Comparison of ENCODE assay signal across 21 cellular contexts in the genomic region with DNA sequence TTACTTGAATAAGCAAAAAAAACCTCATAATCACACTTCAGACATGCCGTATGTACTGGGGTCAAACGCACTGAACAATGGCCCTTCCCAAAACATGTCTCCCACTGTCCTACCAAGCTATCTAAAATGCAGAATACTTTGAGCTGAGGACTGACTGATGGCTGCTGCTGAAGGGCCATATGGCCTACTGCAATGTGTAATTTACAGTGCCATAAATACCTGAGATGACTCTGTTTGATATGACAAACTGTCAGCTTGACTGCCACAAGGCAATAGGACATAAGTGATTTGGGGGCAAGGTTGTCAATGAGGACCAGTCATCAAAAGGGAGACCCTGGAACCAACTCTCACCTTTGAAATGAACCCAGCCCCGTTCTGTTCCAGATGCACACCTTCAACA.
DNase-seq lines count a peak whose midpoint lies in the region; ATAC-seq, FAIRE-seq and TF ChIP-seq lines count a peak whose summit lies in the region.
"Had no signal": no experiment of that assay in that cellular context is flagged by ENCODE, and none has a peak within 500 bp of the region (broad histone marks: within the 10 kb centered on the region; RNA-seq: fewer than 3 reads in every experiment).

No MANE protein-coding gene starts in this region.

- H3K9me3 ChIP-seq in CD4-positive, alpha-beta T cell (ENCODE audit: control insufficient read depth, low read length): no peaks in the 10 kb centered on the region
- H3K9me3 ChIP-seq in GM12878 (replicated peaks; ENCODE audit: control insufficient read depth, insufficient read depth, low read length) (no peaks in the 10 kb centered on the region; the same call in 1 of the 3 replicates), mucosa of descending colon (no peaks in the 10 kb centered on the region)
- H3K9me3 ChIP-seq: A549 had no signal

- H3K4me3 Mint-ChIP-seq in activated T-cell treated with anti-CD3 and anti-CD28 coated beads, Interleukin-2, amount 50 U/mL, for 24 hours: no peak overlapping the region
- no peak overlapping the region for H3K4me3 Mint-ChIP-seq in activated T-cell treated with anti-CD3 and anti-CD28 coated beads, Interleukin-2, amount 50 U/mL, for 4 hours
- no peak overlapping the region for H3K4me3 Mint-ChIP-seq in CD4-positive, alpha-beta T cell
- H3K4me3 Mint-ChIP-seq: CD4-positive, alpha-beta memory T cell had no signal

- FAIRE-seq in GM12878 (lab: Jason Lieb, UNC): peak; percentile 38
- FAIRE-seq in GM12891 (lab: Jason Lieb, UNC): no peak
- FAIRE-seq: A549, GM12892, GM18507 had no signal

- H2AFZ ChIP-seq in GM12878 (ENCODE audit: control insufficient read depth, low read depth, low read length): no peak overlapping the region
- H2AFZ ChIP-seq: GM23248 had no signal

- no TSS peak for BruUV-seq in GM12878 (replicated peaks; lab: Mats Ljungman, UMichigan)

- no peaks in the 10 kb centered on the region for H3K27me3 Mint-ChIP-seq in activated T-cell treated with anti-CD3 and anti-CD28 coated beads, Interleukin-2, amount 50 U/mL, for 24 hours
- no peaks in the 10 kb centered on the region for H3K27me3 Mint-ChIP-seq in activated T-cell treated with anti-CD3 and anti-CD28 coated beads, Interleukin-2, amount 50 U/mL, for 4 hours (ENCODE audit: low read depth)
- H3K27me3 Mint-ChIP-seq in CD4-positive, alpha-beta T cell: no peaks in the 10 kb centered on the region
- H3K27me3 Mint-ChIP-seq: CD4-positive, alpha-beta memory T cell had no signal

- H3K36me3 Mint-ChIP-seq in activated T-cell treated with anti-CD3 and anti-CD28 coated beads, Interleukin-2, amount 50 U/mL, for 24 hours (ENCODE audit: low read depth): peaks cover 82% of the 10 kb centered on the region
- peaks cover 50% of the 10 kb centered on the region for H3K36me3 Mint-ChIP-seq in activated T-cell treated with anti-CD3 and anti-CD28 coated beads, Interleukin-2, amount 50 U/mL, for 4 hours (ENCODE audit: insufficient read depth)
- peaks cover 75% of the 10 kb centered on the region for H3K36me3 Mint-ChIP-seq in CD4-positive, alpha-beta T cell (ENCODE audit: low read depth)

- CTCF ChIA-PET in CD4-positive, alpha-beta T cell (lab: Charles Lee): no interaction called here
- CTCF ChIA-PET in GM12878 (lab: Yijun Ruan, JAX): interaction anchor here (1.4 to 2.3 kb wide), 3 partner anchors 8 to 21 kb away, joined by 3 to 6 read pairs (median 3); no protein-coding TSS in a partner anchor

- WGBS in GM12878 (ENCODE audit: insufficient coverage, insufficient replicate concordance, low lambda C conversion rate, missing lambda C conversion rate): 83% methylated on average over 3 of the region's 3 CpGs

- no peak overlapping the region for H3K4me3 ChIP-seq in GM12878
- H3K4me3 ChIP-seq in mucosa of descending colon: no peak overlapping the region
- H3K4me3 ChIP-seq: A549, GM23248 had no signal

- H3K27me3 ChIP-seq in CD4-positive, alpha-beta T cell (ENCODE audit: control insufficient read depth, insufficient read depth, low read length): no peaks in the 10 kb centered on the region
- no peaks in the 10 kb centered on the region for H3K27me3 ChIP-seq in GM12878 (replicated peaks in 1 of 2; ENCODE audit: control insufficient read depth in 2 of 2, insufficient read depth in 2 of 2, low read length in 1 of 2)

- no peak for TF ChIP-seq RAD21 in GM12878 (IDR thresholded peaks at IDR 0.05; ENCODE audit: insufficient read depth, low read depth, low read length)

- DNase-seq in activated T-cell treated with anti-CD3 and anti-CD28 coated beads, Interleukin-2, amount 50 U/mL, for 24 hours: no peak
- no peak for DNase-seq in activated T-cell treated with anti-CD3 and anti-CD28 coated beads, Interleukin-2, amount 50 U/mL, for 4 hours
- no peak for DNase-seq in CD4-positive, alpha-beta T cell
- DNase-seq in GM12878 (ENCODE audit: low read depth, low spot score) (no peak), mucosa of descending colon (no peak), GM12891 (ENCODE audit: insufficient read length, low spot score) (no peak)
- DNase-seq: AML-193; CD4-positive, alpha-beta memory T cell; DMS 273 treated with DMSO at 0.1 percent for 48 hours; DMS53; DND-41; EL; GM23248; HCEC 1CT had no signal

- no peak for ATAC-seq in activated T-cell treated with anti-CD3 and anti-CD28 coated beads, Interleukin-2, amount 50 U/mL, for 4 hours
- ATAC-seq in CD4-positive, alpha-beta T cell (ENCODE audit: poor library complexity): no peak
- ATAC-seq in GM12878 (no peak), mucosa of descending colon (peak; percentile 51), HG02973 (IDR thresholded peaks at IDR 0.05; ENCODE audit: unreplicated experiment) (no peak)
- ATAC-seq: A549 had no signal

- H3K9ac ChIP-seq in GM12878 (ENCODE audit: control insufficient read depth, insufficient read depth, low read length): no peak overlapping the region
- H3K9ac ChIP-seq: GM23248 had no signal

- H3K4me2 ChIP-seq in GM12878 (ENCODE audit: control insufficient read depth, insufficient read depth): no peak overlapping the region
- H3K4me2 ChIP-seq: A549 had no signal

- no peaks in the 10 kb centered on the region for H4K20me1 ChIP-seq in GM12878 (ENCODE audit: control insufficient read depth, insufficient read depth)

- H3K36me3 ChIP-seq in GM12878 (ENCODE audit: control insufficient read depth in 2 of 2, insufficient read depth in 2 of 2, low read length in 1 of 2) (peaks cover 18 to 27% of the 10 kb centered on the region in 2 experiments), mucosa of descending colon (ENCODE audit: low read depth) (peaks cover 4% of the 10 kb centered on the region)

- no peak for TF ChIP-seq CTCF in CD4-positive, alpha-beta T cell (IDR thresholded peaks at IDR 0.05)
- TF ChIP-seq CTCF in GM12878 (IDR thresholded peaks at IDR 0.05 in 2 of 3, conservative IDR thresholded peaks at IDR 0.05 in 1 of 3; ENCODE audit: control insufficient read depth in 2 of 3, extremely low read depth in 1 of 3, insufficient read depth in 1 of 3, low read depth in 3 of 3, low read length in 3 of 3): no peak
- no peak for TF ChIP-seq CTCF in mucosa of descending colon (IDR thresholded peaks at IDR 0.05)

- in situ Hi-C loops in GM12878 (cut with MboI): no loop called here

- peaks cover 2% of the 10 kb centered on the region for H3K9me3 Mint-ChIP-seq in activated T-cell treated with anti-CD3 and anti-CD28 coated beads, Interleukin-2, amount 50 U/mL, for 24 hours
- H3K9me3 Mint-ChIP-seq in activated T-cell treated with anti-CD3 and anti-CD28 coated beads, Interleukin-2, amount 50 U/mL, for 4 hours: no peaks in the 10 kb centered on the region
- H3K9me3 Mint-ChIP-seq in CD4-positive, alpha-beta T cell: no peaks in the 10 kb centered on the region

- POLR2A ChIA-PET in CD4-positive, alpha-beta T cell (lab: Charles Lee): no interaction called here
- POLR2A ChIA-PET in GM12878 (lab: Charles Lee): no interaction called here

- intact Hi-C loops in CD4-positive, alpha-beta T cell (cut with DNase I, micrococcal nuclease): no loop called here
- intact Hi-C loops in GM12878 (cut with micrococcal nuclease; ENCODE audit: unreplicated experiment) (no loop called here), mucosa of descending colon (cut with DNase I, micrococcal nuclease) (no loop called here)

- H3K4me1 ChIP-seq in GM12878 (ENCODE audit: control insufficient read depth, insufficient read depth, low read length) (no peaks in the 10 kb centered on the region), mucosa of descending colon (ENCODE audit: low read depth) (no peaks in the 10 kb centered on the region)
- H3K4me1 ChIP-seq: A549 had no signal

- H3K79me2 ChIP-seq in GM12878 (ENCODE audit: control insufficient read depth, insufficient read depth, low read length): no peaks in the 10 kb centered on the region

- SMC1A ChIA-PET in GM12878 (lab: Charles Lee; ENCODE audit: uncharacterized antibody, unreplicated experiment): no interaction called here

- TF ChIP-seq POLR2A in GM12878 (IDR thresholded peaks at IDR 0.05; ENCODE audit: low read depth, low read length): no peak
- TF ChIP-seq POLR2A in GM12891 (IDR thresholded peaks at IDR 0.05; ENCODE audit: low read depth, low read length): no peak

- H3K4me1 Mint-ChIP-seq in activated T-cell treated with anti-CD3 and anti-CD28 coated beads, Interleukin-2, amount 50 U/mL, for 24 hours (ENCODE audit: low read depth): peaks cover 9% of the 10 kb centered on the region
- H3K4me1 Mint-ChIP-seq in activated T-cell treated with anti-CD3 and anti-CD28 coated beads, Interleukin-2, amount 50 U/mL, for 4 hours (ENCODE audit: low read depth): peaks cover 10% of the 10 kb centered on the region
- H3K4me1 Mint-ChIP-seq in CD4-positive, alpha-beta T cell (ENCODE audit: low read depth): peaks cover 4% of the 10 kb centered on the region

- RAD21 ChIA-PET in GM12878 (lab: Charles Lee; ENCODE audit: unreplicated experiment): no interaction called here

- no peak overlapping the region for H3K27ac ChIP-seq in CD4-positive, alpha-beta T cell (ENCODE audit: low read depth, low read length)
- no peak overlapping the region for H3K27ac ChIP-seq in GM12878 (ENCODE audit: control insufficient read depth, insufficient read depth)
- H3K27ac ChIP-seq: 22Rv1, A549, C4-2B, GM23248, HL-60 had no signal

- no peak for TF ChIP-seq EP300 in GM12878 (IDR thresholded peaks at IDR 0.05; ENCODE audit: borderline replicate concordance in 1 of 2, control insufficient read depth in 1 of 2, low read depth in 2 of 2, low read length in 2 of 2)

- H3K27ac Mint-ChIP-seq in activated T-cell treated with anti-CD3 and anti-CD28 coated beads, Interleukin-2, amount 50 U/mL, for 24 hours: peak overlapping the region; percentile 6
- H3K27ac Mint-ChIP-seq in CD4-positive, alpha-beta T cell: peak overlapping the region; percentile 50

TF ChIP-seq in GM12878, 131 proteins besides CTCF, POLR2A, EP300 and RAD21:
- TF ChIP-seq ZNF384 (IDR thresholded peaks at IDR 0.05; ENCODE audit: borderline replicate concordance, low read depth, low read length): no peak

TF ChIP-seq in GM12891, 5 proteins besides CTCF, POLR2A, EP300 and RAD21:
- TF ChIP-seq PAX5 (IDR thresholded peaks at IDR 0.05; ENCODE audit: insufficient read depth, low read length, severe bottlenecking) (no peak), SPI1 (IDR thresholded peaks at IDR 0.05; ENCODE audit: low read depth, low read length) (no peak), POU2F2 (IDR thresholded peaks at IDR 0.05; ENCODE audit: low read depth, low read length) (no peak), POLR2AphosphoS5 (IDR thresholded peaks at IDR 0.05; ENCODE audit: low read depth, low read length) (no peak), TAF1 (IDR thresholded peaks at IDR 0.05; ENCODE audit: low read depth, low read length) (no peak)
